ENCODE assay signal across 1 cellular context in genomic region chr15:88476635-88477038, GRCh38.
TF ChIP-seq lines count a peak whose summit lies in the region.

No MANE protein-coding gene starts in this region.

TF ChIP-seq in GM12878, 131 proteins besides CTCF, POLR2A, EP300 and RAD21 (continued from another document and continues in another):
- TF ChIP-seq, protein P1, sequence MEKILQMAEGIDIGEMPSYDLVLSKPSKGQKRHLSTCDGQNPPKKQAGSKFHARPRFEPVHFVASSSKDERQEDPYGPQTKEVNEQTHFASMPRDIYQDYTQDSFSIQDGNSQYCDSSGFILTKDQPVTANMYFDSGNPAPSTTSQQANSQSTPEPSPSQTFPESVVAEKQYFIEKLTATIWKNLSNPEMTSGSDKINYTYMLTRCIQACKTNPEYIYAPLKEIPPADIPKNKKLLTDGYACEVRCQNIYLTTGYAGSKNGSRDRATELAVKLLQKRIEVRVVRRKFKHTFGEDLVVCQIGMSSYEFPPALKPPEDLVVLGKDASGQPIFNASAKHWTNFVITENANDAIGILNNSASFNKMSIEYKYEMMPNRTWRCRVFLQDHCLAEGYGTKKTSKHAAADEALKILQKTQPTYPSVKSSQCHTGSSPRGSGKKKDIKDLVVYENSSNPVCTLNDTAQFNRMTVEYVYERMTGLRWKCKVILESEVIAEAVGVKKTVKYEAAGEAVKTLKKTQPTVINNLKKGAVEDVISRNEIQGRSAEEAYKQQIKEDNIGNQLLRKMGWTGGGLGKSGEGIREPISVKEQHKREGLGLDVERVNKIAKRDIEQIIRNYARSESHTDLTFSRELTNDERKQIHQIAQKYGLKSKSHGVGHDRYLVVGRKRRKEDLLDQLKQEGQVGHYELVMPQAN (conservative IDR thresholded peaks at IDR 0.05), result no peak
- TF ChIP-seq ZNF207 (IDR thresholded peaks at IDR 0.05; ENCODE audit: borderline replicate concordance), result no peak
- no peak for TF ChIP-seq MEF2B (IDR thresholded peaks at IDR 0.05; ENCODE audit: partially characterized antibody, poor library complexity, severe bottlenecking)
- no peak for TF ChIP-seq SP1 (IDR thresholded peaks at IDR 0.05; ENCODE audit: low read depth, low read length)
- TF ChIP-seq PAX5 (IDR thresholded peaks at IDR 0.05; ENCODE audit: borderline replicate concordance, low read depth, low read length), result no peak
- TF ChIP-seq ESRRA (IDR thresholded peaks at IDR 0.05; ENCODE audit: low read length), result no peak
- peak; percentile 94 to 98 for TF ChIP-seq BHLHE40 (IDR thresholded peaks at IDR 0.05; ENCODE audit: borderline replicate concordance in 1 of 2, low read depth in 2 of 2, low read length in 1 of 2)
- no peak for TF ChIP-seq ZNF274 (IDR thresholded peaks at IDR 0.05; ENCODE audit: insufficient read depth, insufficient read length)
- no peak for TF ChIP-seq MAX (IDR thresholded peaks at IDR 0.05; ENCODE audit: low read depth, low read length)
- TF ChIP-seq ZBTB11 (CRISPR knock-in tag; IDR thresholded peaks at IDR 0.05), result no peak
- TF ChIP-seq, protein P2, sequence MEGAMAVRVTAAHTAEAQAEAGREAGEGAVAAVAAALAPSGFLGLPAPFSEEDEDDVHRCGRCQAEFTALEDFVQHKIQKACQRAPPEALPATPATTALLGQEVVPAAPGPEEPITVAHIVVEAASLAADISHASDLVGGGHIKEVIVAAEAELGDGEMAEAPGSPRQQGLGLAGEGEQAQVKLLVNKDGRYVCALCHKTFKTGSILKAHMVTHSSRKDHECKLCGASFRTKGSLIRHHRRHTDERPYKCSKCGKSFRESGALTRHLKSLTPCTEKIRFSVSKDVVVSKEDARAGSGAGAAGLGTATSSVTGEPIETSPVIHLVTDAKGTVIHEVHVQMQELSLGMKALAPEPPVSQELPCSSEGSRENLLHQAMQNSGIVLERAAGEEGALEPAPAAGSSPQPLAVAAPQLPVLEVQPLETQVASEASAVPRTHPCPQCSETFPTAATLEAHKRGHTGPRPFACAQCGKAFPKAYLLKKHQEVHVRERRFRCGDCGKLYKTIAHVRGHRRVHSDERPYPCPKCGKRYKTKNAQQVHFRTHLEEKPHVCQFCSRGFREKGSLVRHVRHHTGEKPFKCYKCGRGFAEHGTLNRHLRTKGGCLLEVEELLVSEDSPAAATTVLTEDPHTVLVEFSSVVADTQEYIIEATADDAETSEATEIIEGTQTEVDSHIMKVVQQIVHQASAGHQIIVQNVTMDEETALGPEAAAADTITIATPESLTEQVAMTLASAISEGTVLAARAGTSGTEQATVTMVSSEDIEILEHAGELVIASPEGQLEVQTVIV (IDR thresholded peaks at IDR 0.05; ENCODE audit: borderline replicate concordance, partially characterized antibody), result no peak
- no peak for TF ChIP-seq NRF1 (conservative IDR thresholded peaks at IDR 0.05; ENCODE audit: low read depth, low read length)
- TF ChIP-seq, protein P3, sequence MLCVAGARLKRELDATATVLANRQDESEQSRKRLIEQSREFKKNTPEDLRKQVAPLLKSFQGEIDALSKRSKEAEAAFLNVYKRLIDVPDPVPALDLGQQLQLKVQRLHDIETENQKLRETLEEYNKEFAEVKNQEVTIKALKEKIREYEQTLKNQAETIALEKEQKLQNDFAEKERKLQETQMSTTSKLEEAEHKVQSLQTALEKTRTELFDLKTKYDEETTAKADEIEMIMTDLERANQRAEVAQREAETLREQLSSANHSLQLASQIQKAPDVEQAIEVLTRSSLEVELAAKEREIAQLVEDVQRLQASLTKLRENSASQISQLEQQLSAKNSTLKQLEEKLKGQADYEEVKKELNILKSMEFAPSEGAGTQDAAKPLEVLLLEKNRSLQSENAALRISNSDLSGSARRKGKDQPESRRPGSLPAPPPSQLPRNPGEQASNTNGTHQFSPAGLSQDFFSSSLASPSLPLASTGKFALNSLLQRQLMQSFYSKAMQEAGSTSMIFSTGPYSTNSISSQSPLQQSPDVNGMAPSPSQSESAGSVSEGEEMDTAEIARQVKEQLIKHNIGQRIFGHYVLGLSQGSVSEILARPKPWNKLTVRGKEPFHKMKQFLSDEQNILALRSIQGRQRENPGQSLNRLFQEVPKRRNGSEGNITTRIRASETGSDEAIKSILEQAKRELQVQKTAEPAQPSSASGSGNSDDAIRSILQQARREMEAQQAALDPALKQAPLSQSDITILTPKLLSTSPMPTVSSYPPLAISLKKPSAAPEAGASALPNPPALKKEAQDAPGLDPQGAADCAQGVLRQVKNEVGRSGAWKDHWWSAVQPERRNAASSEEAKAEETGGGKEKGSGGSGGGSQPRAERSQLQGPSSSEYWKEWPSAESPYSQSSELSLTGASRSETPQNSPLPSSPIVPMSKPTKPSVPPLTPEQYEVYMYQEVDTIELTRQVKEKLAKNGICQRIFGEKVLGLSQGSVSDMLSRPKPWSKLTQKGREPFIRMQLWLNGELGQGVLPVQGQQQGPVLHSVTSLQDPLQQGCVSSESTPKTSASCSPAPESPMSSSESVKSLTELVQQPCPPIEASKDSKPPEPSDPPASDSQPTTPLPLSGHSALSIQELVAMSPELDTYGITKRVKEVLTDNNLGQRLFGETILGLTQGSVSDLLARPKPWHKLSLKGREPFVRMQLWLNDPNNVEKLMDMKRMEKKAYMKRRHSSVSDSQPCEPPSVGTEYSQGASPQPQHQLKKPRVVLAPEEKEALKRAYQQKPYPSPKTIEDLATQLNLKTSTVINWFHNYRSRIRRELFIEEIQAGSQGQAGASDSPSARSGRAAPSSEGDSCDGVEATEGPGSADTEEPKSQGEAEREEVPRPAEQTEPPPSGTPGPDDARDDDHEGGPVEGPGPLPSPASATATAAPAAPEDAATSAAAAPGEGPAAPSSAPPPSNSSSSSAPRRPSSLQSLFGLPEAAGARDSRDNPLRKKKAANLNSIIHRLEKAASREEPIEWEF (IDR thresholded peaks at IDR 0.05; ENCODE audit: insufficient replicate concordance, low read depth, low read length), result no peak
- TF ChIP-seq WRNIP1 (IDR thresholded peaks at IDR 0.05; ENCODE audit: borderline replicate concordance, low read depth, low read length), result no peak
- no peak for TF ChIP-seq PRDM15 (CRISPR knock-in tag; IDR thresholded peaks at IDR 0.05)
- no peak for TF ChIP-seq EGR1 (IDR thresholded peaks at IDR 0.05; ENCODE audit: borderline replicate concordance in 1 of 2, low read depth in 2 of 2, low read length in 2 of 2)
- TF ChIP-seq KLF5 (IDR thresholded peaks at IDR 0.05; ENCODE audit: partially characterized antibody), result no peak
- no peak for TF ChIP-seq HDGF (IDR thresholded peaks at IDR 0.05)
- TF ChIP-seq, protein P4, sequence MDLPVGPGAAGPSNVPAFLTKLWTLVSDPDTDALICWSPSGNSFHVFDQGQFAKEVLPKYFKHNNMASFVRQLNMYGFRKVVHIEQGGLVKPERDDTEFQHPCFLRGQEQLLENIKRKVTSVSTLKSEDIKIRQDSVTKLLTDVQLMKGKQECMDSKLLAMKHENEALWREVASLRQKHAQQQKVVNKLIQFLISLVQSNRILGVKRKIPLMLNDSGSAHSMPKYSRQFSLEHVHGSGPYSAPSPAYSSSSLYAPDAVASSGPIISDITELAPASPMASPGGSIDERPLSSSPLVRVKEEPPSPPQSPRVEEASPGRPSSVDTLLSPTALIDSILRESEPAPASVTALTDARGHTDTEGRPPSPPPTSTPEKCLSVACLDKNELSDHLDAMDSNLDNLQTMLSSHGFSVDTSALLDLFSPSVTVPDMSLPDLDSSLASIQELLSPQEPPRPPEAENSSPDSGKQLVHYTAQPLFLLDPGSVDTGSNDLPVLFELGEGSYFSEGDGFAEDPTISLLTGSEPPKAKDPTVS (IDR thresholded peaks at IDR 0.05; ENCODE audit: low read depth, low read length), result no peak
- peak; percentile 40; the same call in 1 of the 3 replicates for TF ChIP-seq POU2F2 (IDR thresholded peaks at IDR 0.05; ENCODE audit: borderline replicate concordance, low read depth, low read length)
- TF ChIP-seq, protein P5, sequence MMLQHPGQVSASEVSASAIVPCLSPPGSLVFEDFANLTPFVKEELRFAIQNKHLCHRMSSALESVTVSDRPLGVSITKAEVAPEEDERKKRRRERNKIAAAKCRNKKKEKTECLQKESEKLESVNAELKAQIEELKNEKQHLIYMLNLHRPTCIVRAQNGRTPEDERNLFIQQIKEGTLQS (IDR thresholded peaks at IDR 0.05; ENCODE audit: borderline replicate concordance, extremely low read depth, low read depth, low read length), result peak; percentile 43; the same call in 1 of the 2 replicates
- TF ChIP-seq, protein P6, sequence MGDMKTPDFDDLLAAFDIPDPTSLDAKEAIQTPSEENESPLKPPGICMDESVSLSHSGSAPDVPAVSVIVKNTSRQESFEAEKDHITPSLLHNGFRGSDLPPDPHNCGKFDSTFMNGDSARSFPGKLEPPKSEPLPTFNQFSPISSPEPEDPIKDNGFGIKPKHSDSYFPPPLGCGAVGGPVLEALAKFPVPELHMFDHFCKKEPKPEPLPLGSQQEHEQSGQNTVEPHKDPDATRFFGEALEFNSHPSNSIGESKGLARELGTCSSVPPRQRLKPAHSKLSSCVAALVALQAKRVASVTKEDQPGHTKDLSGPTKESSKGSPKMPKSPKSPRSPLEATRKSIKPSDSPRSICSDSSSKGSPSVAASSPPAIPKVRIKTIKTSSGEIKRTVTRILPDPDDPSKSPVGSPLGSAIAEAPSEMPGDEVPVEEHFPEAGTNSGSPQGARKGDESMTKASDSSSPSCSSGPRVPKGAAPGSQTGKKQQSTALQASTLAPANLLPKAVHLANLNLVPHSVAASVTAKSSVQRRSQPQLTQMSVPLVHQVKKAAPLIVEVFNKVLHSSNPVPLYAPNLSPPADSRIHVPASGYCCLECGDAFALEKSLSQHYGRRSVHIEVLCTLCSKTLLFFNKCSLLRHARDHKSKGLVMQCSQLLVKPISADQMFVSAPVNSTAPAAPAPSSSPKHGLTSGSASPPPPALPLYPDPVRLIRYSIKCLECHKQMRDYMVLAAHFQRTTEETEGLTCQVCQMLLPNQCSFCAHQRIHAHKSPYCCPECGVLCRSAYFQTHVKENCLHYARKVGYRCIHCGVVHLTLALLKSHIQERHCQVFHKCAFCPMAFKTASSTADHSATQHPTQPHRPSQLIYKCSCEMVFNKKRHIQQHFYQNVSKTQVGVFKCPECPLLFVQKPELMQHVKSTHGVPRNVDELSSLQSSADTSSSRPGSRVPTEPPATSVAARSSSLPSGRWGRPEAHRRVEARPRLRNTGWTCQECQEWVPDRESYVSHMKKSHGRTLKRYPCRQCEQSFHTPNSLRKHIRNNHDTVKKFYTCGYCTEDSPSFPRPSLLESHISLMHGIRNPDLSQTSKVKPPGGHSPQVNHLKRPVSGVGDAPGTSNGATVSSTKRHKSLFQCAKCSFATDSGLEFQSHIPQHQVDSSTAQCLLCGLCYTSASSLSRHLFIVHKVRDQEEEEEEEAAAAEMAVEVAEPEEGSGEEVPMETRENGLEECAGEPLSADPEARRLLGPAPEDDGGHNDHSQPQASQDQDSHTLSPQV (IDR thresholded peaks at IDR 0.05), result no peak
- no peak for TF ChIP-seq MYB (IDR thresholded peaks at IDR 0.05; ENCODE audit: borderline replicate concordance, low read depth, low read length)
- TF ChIP-seq TCF3 (IDR thresholded peaks at IDR 0.05; ENCODE audit: borderline replicate concordance, insufficient read depth, low read depth, low read length), result no peak
- TF ChIP-seq LARP7 (IDR thresholded peaks at IDR 0.05), result no peak
- TF ChIP-seq NFXL1 (IDR thresholded peaks at IDR 0.05; ENCODE audit: borderline replicate concordance), result no peak
